In the genomic region with DNA sequence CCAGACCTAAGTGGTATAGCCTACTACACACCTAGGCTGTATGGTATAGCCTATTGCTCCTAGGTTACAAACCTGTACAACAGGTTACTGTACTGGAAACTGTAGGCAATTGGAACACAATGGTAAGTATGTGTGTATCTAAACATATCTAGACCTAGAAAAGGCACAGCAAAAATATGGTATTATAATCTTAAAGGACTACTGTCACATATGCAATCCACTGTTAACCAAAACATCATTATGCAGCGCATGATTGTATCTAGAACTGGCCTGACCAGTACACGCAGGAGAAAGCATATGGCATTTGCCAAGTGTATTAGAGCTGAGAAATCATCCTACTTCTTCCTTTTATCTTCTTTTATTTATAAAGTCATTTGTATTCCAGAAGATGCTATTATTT, we compare ENCODE assay signal across 24 cellular contexts.
"Had no signal": no experiment of that assay in that cellular context is flagged by ENCODE, and none has a peak within 500 bp of the region (broad histone marks: within the 10 kb centered on the region; RNA-seq: fewer than 3 reads in every experiment).

No MANE protein-coding gene starts in this region.

- H3K4me3 ChIP-seq: neural progenitor cell, ovary, psoas muscle, right lobe of liver, sigmoid colon, stomach, thoracic aorta, thyroid gland, tibial nerve, upper lobe of right lung, vagina had no signal

- H3K27ac ChIP-seq: neural progenitor cell, ovary, parathyroid adenoma, psoas muscle, right lobe of liver, sigmoid colon, stomach, thoracic aorta, thyroid gland, tibial nerve, upper lobe of right lung, vagina had no signal

- H3K9ac ChIP-seq: neural progenitor cell, parathyroid adenoma had no signal

- H3K9me3 ChIP-seq: ovary, psoas muscle, right lobe of liver, sigmoid colon, stomach, thoracic aorta, thyroid gland, tibial nerve, upper lobe of right lung, vagina had no signal

- DNase-seq: natural killer cell; occipital lobe; ovary; posterior cingulate gyrus; psoas muscle; right cardiac atrium; right lobe of liver; sigmoid colon; small intestine; stimulated activated CD4-positive, alpha-beta T cell treated with anti-CD3 and anti-CD28 coated beads, Interleukin-15, amount 100 ng/mL, for 24 hours; stimulated activated CD4-positive, alpha-beta T cell treated with anti-CD3 and anti-CD28 coated beads, Interleukin-2, amount 100 ng/mL, for 24 hours; stimulated activated CD4-positive, alpha-beta T cell treated with anti-CD3 and anti-CD28 coated beads, Interleukin-2, amount 100 ng/mL, for 48 hours; stimulated activated CD4-positive, alpha-beta T cell treated with anti-CD3 and anti-CD28 coated beads, Interleukin-4, amount 100 ng/mL, for 24 hours; stimulated activated naive B cell treated with anti-CD40 and anti-IgM and Interleukin-4, amounts not matched to agents 10 μg/mL and 1 μg/mL and 100 μg/mL, for 72 hours; stimulated activated naive CD4-positive, alpha-beta T cell treated with Interleukin-2 at 50 U/mL for 16 hours; stomach; thyroid gland; upper lobe of right lung had no signal

- H3K79me2 ChIP-seq: parathyroid adenoma had no signal

- H3K4me2 ChIP-seq: neural progenitor cell had no signal

- ATAC-seq: natural killer cell; psoas muscle; right cardiac atrium; right lobe of liver; stimulated activated effector memory CD8-positive, alpha-beta T cell treated with anti-CD3 and anti-CD28 coated beads, Interleukin-12 subunit alpha, Interleukin-12 subunit beta, amount 100 ng/mL, for 72 hours; stimulated activated naive B cell treated with anti-CD40 and anti-IgM and Interleukin-4, amounts not matched to agents 10 μg/mL and 1 μg/mL and 100 μg/mL, for 72 hours; upper lobe of right lung had no signal

- H3K4me1 ChIP-seq: neural progenitor cell, parathyroid adenoma, sigmoid colon, stomach, thyroid gland, tibial nerve, upper lobe of right lung, vagina had no signal

- H2AFZ ChIP-seq: neural progenitor cell, parathyroid adenoma had no signal

- H3K27me3 ChIP-seq: neural progenitor cell, ovary, right lobe of liver, sigmoid colon, thyroid gland, tibial nerve, vagina had no signal

- H3K36me3 ChIP-seq: neural progenitor cell, ovary, right lobe of liver, sigmoid colon, stomach, thoracic aorta, thyroid gland, tibial nerve, upper lobe of right lung, vagina had no signal
